In the genomic region with DNA sequence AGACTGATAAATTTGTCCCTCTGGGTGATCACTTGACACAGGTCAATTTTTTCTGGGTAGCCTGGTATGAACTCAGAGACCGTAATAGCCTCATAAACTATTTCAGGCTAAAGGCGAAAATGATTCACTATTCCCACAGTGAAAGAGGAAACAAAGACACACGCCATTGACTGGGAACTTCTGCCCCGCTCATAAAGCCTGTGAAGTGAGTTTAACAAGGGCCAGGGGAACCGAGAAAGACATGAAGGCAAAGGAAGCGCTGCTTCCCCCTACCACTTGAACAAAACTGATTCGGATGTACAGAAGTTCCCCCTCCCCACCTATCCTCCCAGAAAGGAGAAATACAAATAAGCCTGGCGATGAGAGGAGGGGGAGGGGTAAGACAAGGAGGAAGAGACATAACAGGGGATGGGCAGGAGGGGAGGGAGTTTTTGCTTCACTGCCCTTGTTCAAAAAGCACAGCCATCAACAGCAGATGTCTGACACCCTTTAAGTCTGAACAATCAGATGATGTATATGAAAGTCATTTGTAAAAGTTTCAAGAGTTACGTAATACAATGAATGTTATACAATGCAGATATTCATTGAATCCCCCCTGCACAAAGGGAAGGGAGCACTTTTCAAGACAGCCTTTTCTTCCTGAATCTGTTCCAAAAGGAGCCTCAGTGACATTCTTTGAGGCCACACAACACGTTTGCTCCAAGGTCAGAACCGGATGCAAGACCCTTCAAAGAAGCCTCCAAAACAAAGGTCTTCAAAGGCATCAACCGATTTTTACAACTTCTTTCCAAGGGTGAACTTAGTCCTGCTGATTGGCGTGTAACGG, we compare ENCODE assay signal across 8 cellular contexts. TPM values are rescaled to one million over a fixed set of nuclear protein-coding genes. Genes with fewer than 3 reads are reported as not detected.
DNase-seq lines count a peak whose midpoint lies in the region; ATAC-seq and TF ChIP-seq lines count a peak whose summit lies in the region.

No MANE protein-coding gene starts in this region.

- H3K9me3 ChIP-seq in CD8-positive, alpha-beta T cell (ENCODE audit: low read length) = no peaks in the 10 kb centered on the region
- no peaks in the 10 kb centered on the region for H3K9me3 ChIP-seq in cardiac muscle cell (ENCODE audit: low read depth)
- no peaks in the 10 kb centered on the region for H3K9me3 ChIP-seq in prostate gland

- H3K27me3 Mint-ChIP-seq in CD8-positive, alpha-beta T cell (ENCODE audit: low read depth) = peaks cover 37% of the 10 kb centered on the region

- no peak for TF ChIP-seq POLR2A in prostate gland (IDR thresholded peaks at IDR 0.05)

- H3K36me3 Mint-ChIP-seq in CD8-positive, alpha-beta T cell = no peaks in the 10 kb centered on the region

- intact Hi-C loops in CD8-positive, alpha-beta T cell (cut with DNase I, micrococcal nuclease) = no loop called here
- intact Hi-C loops in prostate gland (cut with DNase I) = no loop called here

- 15% methylated on average over 14 of the region's 14 CpGs for WGBS in prostate gland

- H3K9me3 Mint-ChIP-seq in CD8-positive, alpha-beta T cell = no peaks in the 10 kb centered on the region

- CTCF ChIA-PET in CD8-positive, alpha-beta T cell (lab: Charles Lee) = no interaction called here

- no peak for TF ChIP-seq CTCF in CD8-positive, alpha-beta T cell (IDR thresholded peaks at IDR 0.05)
- TF ChIP-seq CTCF in cardiac muscle cell (IDR thresholded peaks at IDR 0.05; ENCODE audit: low read depth, low read length) (no peak), prostate gland (IDR thresholded peaks at IDR 0.05) (no peak)

- H3K4me1 ChIP-seq in CD8-positive, alpha-beta T cell (ENCODE audit: insufficient read depth, low read length) = peaks cover 5% of the 10 kb centered on the region
- peaks cover 20% of the 10 kb centered on the region for H3K4me1 ChIP-seq in cardiac muscle cell (ENCODE audit: low read depth)
- H3K4me1 ChIP-seq in prostate gland (replicated peaks) = no peaks in the 10 kb centered on the region

- peak overlapping the region; percentile 1 for H3K4me3 ChIP-seq in CD8-positive, alpha-beta T cell (ENCODE audit: low read depth, low read length)
- peak overlapping the region; percentile 38 for H3K4me3 ChIP-seq in cardiac muscle cell
- peak overlapping the region; percentile 26 to 38 for H3K4me3 ChIP-seq in prostate gland

- peak overlapping the region; percentile 65 for H3K4me3 Mint-ChIP-seq in CD8-positive, alpha-beta T cell

- H3K27ac ChIP-seq in CD8-positive, alpha-beta T cell (ENCODE audit: low read depth, low read length) = no peak overlapping the region
- H3K27ac ChIP-seq in cardiac muscle cell = peak overlapping the region; percentile 70
- no peak overlapping the region for H3K27ac ChIP-seq in prostate gland

- H3K27ac Mint-ChIP-seq in CD8-positive, alpha-beta T cell = peak overlapping the region; percentile 2

- peak; percentile 29 for ATAC-seq in CD8-positive, alpha-beta T cell
- peak; percentile 73 for ATAC-seq in HG03135 (IDR thresholded peaks at IDR 0.05; ENCODE audit: unreplicated experiment)

- no peaks in the 10 kb centered on the region for H3K27me3 ChIP-seq in CD8-positive, alpha-beta T cell (ENCODE audit: insufficient read depth, low read length)
- H3K27me3 ChIP-seq in cardiac muscle cell = peaks cover 22% of the 10 kb centered on the region
- H3K27me3 ChIP-seq in prostate gland (replicated peaks; ENCODE audit: insufficient read depth) = no peaks in the 10 kb centered on the region

- H3K36me3 ChIP-seq in CD8-positive, alpha-beta T cell (ENCODE audit: insufficient read depth, low read length) = no peaks in the 10 kb centered on the region
- H3K36me3 ChIP-seq in cardiac muscle cell (no peaks in the 10 kb centered on the region), prostate gland (no peaks in the 10 kb centered on the region)

- POLR2A ChIA-PET in CD8-positive, alpha-beta T cell (lab: Charles Lee) = no interaction called here

- peaks cover 14% of the 10 kb centered on the region for H3K4me1 Mint-ChIP-seq in CD8-positive, alpha-beta T cell (ENCODE audit: low read depth)

- no peak for DNase-seq in CD8-positive, alpha-beta T cell
- DNase-seq in GM19238 (ENCODE audit: insufficient read length, low spot score) (peak; percentile 26), SW480 (ENCODE audit: low spot score) (peak; percentile 76), cardiac muscle cell (ENCODE audit: low read depth in 1 of 2, low spot score in 1 of 2) (peak in 1 of 2 donors; percentile 2), prostate gland (ENCODE audit: low spot score) (no peak), NCI-H1105 (lab: John Stamatoyannopoulos, UW) (no peak), NCI-H2196 treated with DMSO at 0.1 percent for 48 hours (lab: John Stamatoyannopoulos, UW; ENCODE audit: unreplicated experiment) (no peak)

RNA-seq across cellular contexts. Expression of a gene that starts 0.7 kb away (rescaled TPM):
- total RNA-seq in CD8-positive, alpha-beta T cell = under 1 TPM; 0.16 to 0.25 TPM
- total RNA-seq in cardiac muscle cell (1.0 and 2.8 TPM in 2 replicates), prostate gland (1 to 10 TPM in 1 of 2 donors, under 1 TPM in 1; 0.05 to 1.1 TPM)
- 1.4 and 1.8 TPM in 2 replicates for polyA plus RNA-seq in cardiac muscle cell

Comparison
In these comparisons a context has a peak if more than half of its experiments do, and no peak if none do; other contexts are left out.
1. DNase-seq: peak in GM19238 (single experiment) and SW480 (single experiment); none in CD8-positive, alpha-beta T cell (0 of 7), prostate gland (single experiment), NCI-H1105 (single experiment) and NCI-H2196 treated with DMSO at 0.1 percent for 48 hours (single experiment).
2. Peak in every context shown above with its lines, with median percentiles within 50 percentile points of each other: H3K4me3 ChIP-seq.